ENCODE assay signal across 16 cellular contexts in genomic region chr10:60123668-60124067, GRCh38.
DNase-seq lines count a peak whose midpoint lies in the region; ATAC-seq, FAIRE-seq and TF ChIP-seq lines count a peak whose summit lies in the region.
"Had no signal": no experiment of that assay in that cellular context is flagged by ENCODE, and none has a peak within 500 bp of the region (broad histone marks: within the 10 kb centered on the region; RNA-seq: fewer than 3 reads in every experiment).

No MANE protein-coding gene starts in this region.

- peak; percentile 32 to 34; a peak in 1 of 6 replicates for ATAC-seq in A549
- ATAC-seq in esophagus mucosa = peak; percentile 18
- no peak for ATAC-seq in GM21737 (IDR thresholded peaks at IDR 0.05; ENCODE audit: unreplicated experiment)
- ATAC-seq in GM19351 (IDR thresholded peaks at IDR 0.05; ENCODE audit: unreplicated experiment) = no peak
- ATAC-seq: activated CD4-positive, CD25-positive, alpha-beta regulatory T cell treated with anti-CD3 and anti-CD28 coated beads, Interleukin-2, amount 50 U/mL, for 24 hours had no signal

- TF ChIP-seq EP300 in A549 (IDR thresholded peaks at IDR 0.05) = no peak

- H3K4me3 Mint-ChIP-seq in osteocyte (ENCODE audit: unreplicated experiment) = no peak overlapping the region
- H3K4me3 Mint-ChIP-seq: activated T-cell treated with anti-CD3 and anti-CD28 coated beads, Interleukin-2, amount 50 U/mL, for 24 hours had no signal

- FAIRE-seq in A549 (lab: Jason Lieb, UNC) (no peak), RCC 7860 (lab: Jason Lieb, UNC) (peak; percentile 8)

- TF ChIP-seq CTCF in A549 (IDR thresholded peaks at IDR 0.05) = no peak
- no peak for TF ChIP-seq CTCF in osteocyte (IDR thresholded peaks at IDR 0.05)

- peak overlapping the region; percentile 29 for H3K27ac Mint-ChIP-seq in osteocyte (ENCODE audit: unreplicated experiment)
- H3K27ac Mint-ChIP-seq: activated T-cell treated with anti-CD3 and anti-CD28 coated beads, Interleukin-2, amount 50 U/mL, for 24 hours had no signal

- POLR2A ChIA-PET in A549 (lab: Yijun Ruan, JAX) = no interaction called here

- no peaks in the 10 kb centered on the region for H3K27me3 Mint-ChIP-seq in osteocyte (ENCODE audit: unreplicated experiment)
- H3K27me3 Mint-ChIP-seq: activated T-cell treated with anti-CD3 and anti-CD28 coated beads, Interleukin-2, amount 50 U/mL, for 24 hours had no signal

- DNase-seq in A549 (ENCODE audit: low read depth in 1 of 2, low spot score in 1 of 2) (no peak), RCC 7860 (ENCODE audit: low spot score) (peak; percentile 13), osteocyte (ENCODE audit: extremely low spot score, unreplicated experiment) (no peak), globus pallidus (ENCODE audit: low spot score) (no peak), MV-4-11 (lab: John Stamatoyannopoulos, UW) (no peak)
- DNase-seq: activated T-cell treated with anti-CD3 and anti-CD28 coated beads, Interleukin-2, amount 50 U/mL, for 24 hours; amniotic stem cell; effector CD8-positive, alpha-beta T cell; head of caudate nucleus; NCI-H2171 treated with DMSO at 0.1 percent for 48 hours; NK-92 treated with Interleukin-12 subunit alpha and Interleukin-12 subunit beta, amount 100 ng/mL, for 24 hours; transverse colon had no signal

- 36% methylated on average over 2 of the region's 2 CpGs for WGBS in A549 (ENCODE audit: missing lambda C conversion rate)

- peaks cover 18% of the 10 kb centered on the region for H3K4me1 Mint-ChIP-seq in osteocyte (ENCODE audit: unreplicated experiment)

- H3K27ac ChIP-seq in A549 = peak overlapping the region; percentile 2 to 58; a peak in 3 of 6 replicates

- CTCF ChIA-PET in A549 (lab: Yijun Ruan, JAX) = no interaction called here

- H3K4me1 ChIP-seq in A549 = peaks cover 17% of the 10 kb centered on the region

- no peak for TF ChIP-seq RAD21 in A549 (conservative IDR thresholded peaks at IDR 0.05 in 1 of 2, IDR thresholded peaks at IDR 0.05 in 1 of 2)

- H3K4me2 ChIP-seq in A549 = peak overlapping the region; percentile 69

- 0 out of 3 replicates have a peak, but pooled peaks cover 6% of the 10 kb centered on the region for H3K9me3 ChIP-seq in A549
- H3K9me3 ChIP-seq: transverse colon had no signal

- peaks cover 7% of the 10 kb centered on the region for H3K9me3 Mint-ChIP-seq in osteocyte (ENCODE audit: unreplicated experiment)
- H3K9me3 Mint-ChIP-seq: activated T-cell treated with anti-CD3 and anti-CD28 coated beads, Interleukin-2, amount 50 U/mL, for 24 hours had no signal

- H3K36me3 Mint-ChIP-seq in osteocyte (ENCODE audit: unreplicated experiment) = peaks cover 3% of the 10 kb centered on the region

- no peak for TF ChIP-seq POLR2A in A549 (IDR thresholded peaks at IDR 0.05; ENCODE audit: low read length)

- no peak overlapping the region for H3K4me3 ChIP-seq in A549
- H3K4me3 ChIP-seq: transverse colon had no signal

TF ChIP-seq in A549, 52 proteins besides CTCF, POLR2A, EP300 and RAD21:
- TF ChIP-seq CEBPB (IDR thresholded peaks at IDR 0.05) = no peak
- no peak for TF ChIP-seq MAX (IDR thresholded peaks at IDR 0.05)
- TF ChIP-seq KDM1A (IDR thresholded peaks at IDR 0.05; ENCODE audit: low read depth) = no peak
- no peak for TF ChIP-seq RFX5 (IDR thresholded peaks at IDR 0.05)
- no peak for TF ChIP-seq NPAS2 (CRISPR knock-in tag; IDR thresholded peaks at IDR 0.05; ENCODE audit: borderline replicate concordance)
- no peak for TF ChIP-seq BHLHE40 (IDR thresholded peaks at IDR 0.05; ENCODE audit: low read depth, low read length)
- no peak for TF ChIP-seq MYC (IDR thresholded peaks at IDR 0.05; ENCODE audit: borderline replicate concordance, low read length)
- no peak for TF ChIP-seq ZSCAN20 (CRISPR knock-in tag; IDR thresholded peaks at IDR 0.05)
- no peak for TF ChIP-seq BCL3 (IDR thresholded peaks at IDR 0.05)
- TF ChIP-seq HDAC2 (IDR thresholded peaks at IDR 0.05) = no peak

Comparison
In these comparisons a context has a peak if more than half of its experiments do, and no peak if none do; other contexts are left out.
1. ATAC-seq: peak in A549 (2 of 2) and esophagus mucosa (single experiment); none in GM21737 (single experiment) and GM19351 (single experiment).